Comparison of ENCODE assay signal across 13 cellular contexts in genomic region chr6:154306696-154307095, GRCh38. TPM values are rescaled to one million over a fixed set of nuclear protein-coding genes. Genes with fewer than 3 reads are reported as not detected.
DNase-seq lines count a peak whose midpoint lies in the region; ATAC-seq, FAIRE-seq and TF ChIP-seq lines count a peak whose summit lies in the region.
"Had no signal": no experiment of that assay in that cellular context is flagged by ENCODE, and none has a peak within 500 bp of the region (broad histone marks: within the 10 kb centered on the region; RNA-seq: fewer than 3 reads in every experiment).

No MANE protein-coding gene starts in this region.

- no peak overlapping the region for H2AFZ ChIP-seq in GM12878 (ENCODE audit: control insufficient read depth, low read depth, low read length)
- H2AFZ ChIP-seq: parathyroid adenoma had no signal

- peaks cover 3% of the 10 kb centered on the region; the same call in 1 of the 3 replicates for H3K9me3 ChIP-seq in GM12878 (replicated peaks; ENCODE audit: control insufficient read depth, insufficient read depth, low read length)
- peaks cover 0 to 7% (median 0%) of the 10 kb centered on the region in 11 donors for H3K9me3 ChIP-seq in heart right ventricle
- H3K9me3 ChIP-seq in colonic mucosa, result no peaks in the 10 kb centered on the region
- H3K9me3 ChIP-seq: HAP-1 had no signal

- CTCF ChIA-PET in GM12878 (lab: Yijun Ruan, JAX), result no interaction called here

- no peaks in the 10 kb centered on the region for H3K27me3 ChIP-seq in GM12878 (replicated peaks in 1 of 2; ENCODE audit: control insufficient read depth in 2 of 2, insufficient read depth in 2 of 2, low read length in 1 of 2)
- no peaks in the 10 kb centered on the region for H3K27me3 ChIP-seq in heart right ventricle
- no peaks in the 10 kb centered on the region for H3K27me3 ChIP-seq in colonic mucosa

- TF ChIP-seq CTCF in GM12878 (IDR thresholded peaks at IDR 0.05 in 2 of 3, conservative IDR thresholded peaks at IDR 0.05 in 1 of 3; ENCODE audit: control insufficient read depth in 2 of 3, extremely low read depth in 1 of 3, insufficient read depth in 1 of 3, low read depth in 3 of 3, low read length in 3 of 3) (no peak), heart right ventricle (IDR thresholded peaks at IDR 0.05) (no peak), colonic mucosa (IDR thresholded peaks at IDR 0.05) (no peak)

- H3K79me2 ChIP-seq in GM12878 (ENCODE audit: control insufficient read depth, insufficient read depth, low read length), result no peaks in the 10 kb centered on the region
- H3K79me2 ChIP-seq: parathyroid adenoma had no signal

- no peak for TF ChIP-seq POLR2A in GM12878 (IDR thresholded peaks at IDR 0.05; ENCODE audit: low read depth, low read length)

- H3K4me1 ChIP-seq in GM12878 (ENCODE audit: control insufficient read depth, insufficient read depth, low read length) (peaks cover 11% of the 10 kb centered on the region), heart right ventricle (peaks cover 0 to 21% (median 0%) of the 10 kb centered on the region in 9 donors), colonic mucosa (no peaks in the 10 kb centered on the region)
- H3K4me1 ChIP-seq: HAP-1, parathyroid adenoma had no signal

- in situ Hi-C loops in GM12878 (cut with MboI), result no loop called here

- ATAC-seq in GM18868 (IDR thresholded peaks at IDR 0.05; ENCODE audit: unreplicated experiment), result peak; percentile 34
- ATAC-seq in GM21528 (IDR thresholded peaks at IDR 0.05; ENCODE audit: low FRiP score, unreplicated experiment), result peak; percentile 42
- peak; percentile 31 for ATAC-seq in HG03060 (IDR thresholded peaks at IDR 0.05; ENCODE audit: low read depth, unreplicated experiment)
- ATAC-seq in GM12878, result no peak; the same call in 2 of the 3 replicates
- ATAC-seq in heart right ventricle, result no peak

- BruUV-seq in GM12878 (replicated peaks; lab: Mats Ljungman, UMichigan), result no TSS peak

- no peak overlapping the region for H3K4me3 ChIP-seq in GM12878
- H3K4me3 ChIP-seq in heart right ventricle, result no peak overlapping the region
- no peak overlapping the region for H3K4me3 ChIP-seq in colonic mucosa
- H3K4me3 ChIP-seq: HAP-1 had no signal

- WGBS in GM12878 (ENCODE audit: insufficient coverage, insufficient replicate concordance, low lambda C conversion rate, missing lambda C conversion rate), result 74% methylated on average over 4 of the region's 4 CpGs
- WGBS in heart right ventricle, 2 donors, result 93 to 94% methylated on average over 4 of the region's 4 CpGs

- H3K36me3 ChIP-seq in GM12878 (ENCODE audit: control insufficient read depth in 2 of 2, insufficient read depth in 2 of 2, low read length in 1 of 2) (no peaks in the 10 kb centered on the region), heart right ventricle (no peaks in the 10 kb centered on the region), colonic mucosa (no peaks in the 10 kb centered on the region)
- H3K36me3 ChIP-seq: HAP-1 had no signal

- peak overlapping the region; percentile 55; the same call in 1 of the 2 replicates for H3K4me2 ChIP-seq in GM12878 (ENCODE audit: control insufficient read depth, insufficient read depth)

- H3K9ac ChIP-seq in GM12878 (ENCODE audit: control insufficient read depth, insufficient read depth, low read length), result no peak overlapping the region
- H3K9ac ChIP-seq in colonic mucosa (ENCODE audit: low read depth in 2 of 2, low read length in 2 of 2), result no peak overlapping the region
- H3K9ac ChIP-seq: parathyroid adenoma had no signal

- POLR2A ChIA-PET in GM12878 (lab: Charles Lee), result no interaction called here

- intact Hi-C loops in GM12878 (cut with micrococcal nuclease; ENCODE audit: unreplicated experiment) (no loop called here), heart right ventricle (cut with DNase I) (no loop called here), colonic mucosa (cut with DNase I) (no loop called here)

- no peak overlapping the region for H3K27ac ChIP-seq in GM12878 (ENCODE audit: control insufficient read depth, insufficient read depth)
- no peak overlapping the region for H3K27ac ChIP-seq in heart right ventricle
- no peak overlapping the region for H3K27ac ChIP-seq in colonic mucosa
- H3K27ac ChIP-seq: parathyroid adenoma had no signal

- no peaks in the 10 kb centered on the region for H4K20me1 ChIP-seq in GM12878 (ENCODE audit: control insufficient read depth, insufficient read depth)

- SMC1A ChIA-PET in GM12878 (lab: Charles Lee; ENCODE audit: uncharacterized antibody, unreplicated experiment), result no interaction called here

- RAD21 ChIA-PET in GM12878 (lab: Charles Lee; ENCODE audit: unreplicated experiment), result no interaction called here

- TF ChIP-seq RAD21 in GM12878 (IDR thresholded peaks at IDR 0.05; ENCODE audit: insufficient read depth, low read depth, low read length), result no peak

- DNase-seq in GM12878 (ENCODE audit: low read depth, low spot score) (peak; percentile 32), GM19238 (ENCODE audit: insufficient read length, low spot score) (no peak), heart right ventricle (no peak), colonic mucosa (no peak)
- DNase-seq in activated CD4-positive, alpha-beta T cell treated with anti-CD3 and anti-CD28 coated beads for 1 hour, result no peak
- DNase-seq: activated naive CD4-positive, alpha-beta T cell treated with Interleukin-2 at 50 U/mL for 16 hours; CD8-positive, alpha-beta memory T cell; NCI-H1930 had no signal

- FAIRE-seq in GM12878 (lab: Jason Lieb, UNC), result no peak

- no peak for TF ChIP-seq EP300 in GM12878 (IDR thresholded peaks at IDR 0.05; ENCODE audit: borderline replicate concordance in 1 of 2, control insufficient read depth in 1 of 2, low read depth in 2 of 2, low read length in 2 of 2)

TF ChIP-seq in GM12878, 131 proteins besides CTCF, POLR2A, EP300 and RAD21 (continues in another document):
- no peak for TF ChIP-seq SMAD1 (IDR thresholded peaks at IDR 0.05; ENCODE audit: low read depth, partially characterized antibody)
- TF ChIP-seq ZBTB4 (CRISPR knock-in tag; IDR thresholded peaks at IDR 0.05), result no peak
- TF ChIP-seq EED (IDR thresholded peaks at IDR 0.05; ENCODE audit: low read depth), result no peak
- TF ChIP-seq SPI1 (IDR thresholded peaks at IDR 0.05; ENCODE audit: borderline replicate concordance, insufficient read depth, low read depth, low read length), result 0 out of 2 replicates have a peak, but pooled peaks have one; percentile 47
- no peak for TF ChIP-seq FOXK2 (IDR thresholded peaks at IDR 0.05)
- no peak for TF ChIP-seq SKIL (IDR thresholded peaks at IDR 0.05; ENCODE audit: low read depth, poor library complexity, severe bottlenecking)

RNA-seq across cellular contexts. Expression of gene IPCEF1, which starts 49.9 kb away (rescaled TPM):
- total RNA-seq in GM12878 (2013; cell fraction: nucleolus; rRNA removed), result 37.2 and 45.4 TPM in 2 replicates
- total RNA-seq in GM12878 (2014; rRNA removed), result 6.4 and 7.2 TPM in 2 replicates
- 6.6 and 7.1 TPM in 2 replicates for total RNA-seq in GM12878 (2014; rRNA removed; fragmentation: Illumina TruSeq; extraction: Trizol)
- 4.9 and 6.8 TPM in 2 replicates for total RNA-seq in GM12878 (2021)
- polyA plus RNA-seq in GM12878 (2011; ENCODE audit: low read depth), result 2.9 TPM
- polyA plus RNA-seq in GM12878 (2011; rRNA removed), result 137 and 214 TPM in 2 replicates
- 69.1 and 79.9 TPM in 2 replicates for polyA plus RNA-seq in GM12878 (2011; cell fraction: cytosol; rRNA removed)
- polyA plus RNA-seq in GM12878 (2011; cell fraction: nucleus; rRNA removed), result 75.6 and 84.1 TPM in 2 replicates
- polyA plus RNA-seq in GM12878 (2012), result 2.5 and 8.6 TPM in 2 replicates
- 4.4 and 6.9 TPM in 2 replicates for polyA plus RNA-seq in GM12878 (2014; fragmentation: Illumina TruSeq; extraction: Trizol)
- 1 to 10 TPM; 1.3 to 2.7 TPM for polyA plus RNA-seq in GM12878 (2014; fragmentation: Nextera tagmentation; extraction: Ambion mirVana)
- 3.2 and 3.9 TPM in 2 replicates for polyA plus RNA-seq in GM12878 (2014; rRNA removed)
- 1 to 10 TPM; 1.4 to 2.1 TPM for polyA plus RNA-seq in GM12878 (2016; fragmentation: Nextera tagmentation; extraction: Ambion mirVana)
- 301 and 346 TPM in 2 replicates for polyA minus RNA-seq in GM12878 (2011; rRNA and poly(A)+ RNA removed)
- 106 and 127 TPM in 2 replicates for polyA minus RNA-seq in GM12878 (2011; cell fraction: cytosol; rRNA and poly(A)+ RNA removed)
- 128 and 135 TPM in 2 replicates for polyA minus RNA-seq in GM12878 (2011; cell fraction: nucleus; rRNA and poly(A)+ RNA removed)
- total RNA-seq in heart right ventricle, result 1 to 10 TPM in 7 of 10 donors, under 1 TPM in 3; 0.60 to 5.0 (median 1.9) TPM
- under 1 TPM; 0.06 to 0.15 TPM for polyA plus RNA-seq in heart right ventricle
- 1 to 10 TPM in 1 of 2 donors, under 1 TPM in 1; 0.90 to 1.2 TPM for total RNA-seq in colonic mucosa

Comparison
In these comparisons a context has a peak if more than half of its experiments do, and no peak if none do; other contexts are left out.
1. ATAC-seq: peak in GM18868 (single experiment), GM21528 (single experiment) and HG03060 (single experiment); none in GM12878 (single experiment) and heart right ventricle (0 of 8).